37 cellular contexts compared by ENCODE assay signal in the genomic region with DNA sequence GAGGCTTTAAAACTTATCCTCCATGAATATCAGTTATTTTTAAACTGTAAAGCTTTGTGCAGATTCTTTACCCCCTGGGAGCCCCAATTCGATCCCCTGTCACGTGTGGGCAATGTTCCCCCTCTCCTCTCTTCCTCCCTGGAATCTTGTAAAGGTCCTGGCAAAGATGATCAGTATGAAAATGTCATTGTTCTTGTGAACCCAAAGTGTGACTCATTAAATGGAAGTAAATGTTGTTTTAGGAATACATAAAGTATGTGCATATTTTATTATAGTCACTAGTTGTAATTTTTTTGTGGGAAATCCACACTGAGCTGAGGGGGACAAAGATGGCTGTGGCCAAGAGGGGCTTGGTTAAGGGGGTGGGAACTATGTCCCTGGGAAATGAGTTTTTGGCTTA. TPM values are rescaled to one million over a fixed set of nuclear protein-coding genes. Genes with fewer than 3 reads are reported as not detected.
"Had no signal": no experiment of that assay in that cellular context is flagged by ENCODE, and none has a peak within 500 bp of the region (broad histone marks: within the 10 kb centered on the region; RNA-seq: fewer than 3 reads in every experiment).

No MANE protein-coding gene starts in this region.

- H3K27ac ChIP-seq: ascending aorta, cardiac muscle cell, SJCRH30, SK-N-MC, WERI-Rb-1 had no signal

- H3K4me3 Mint-ChIP-seq: activated CD4-positive, alpha-beta T cell treated with anti-CD3 and anti-CD28 coated beads, Interleukin-2, amount 10 ng/mL, durations not matched to agents 24 days and 14 days; activated CD8-positive, alpha-beta T cell treated with anti-CD3 and anti-CD28 coated beads for 36 hours; activated naive CD4-positive, alpha-beta T cell treated with anti-CD3 and anti-CD28 coated beads, Interleukin-2, amount 50 U/mL, for 24 hours; activated naive CD8-positive, alpha-beta T cell treated with anti-CD3 and anti-CD28 coated beads, Interleukin-2, amount 10 ng/mL, durations not matched to agents 7 days and 5 days; activated T-cell treated with anti-CD3 and anti-CD28 coated beads, Interleukin-2, amount 50 U/mL, for 72 hours; central memory CD8-positive, alpha-beta T cell had no signal

- H3K27me3 ChIP-seq: ascending aorta, cardiac muscle cell, MG63 had no signal

- DNase-seq: activated CD4-positive, alpha-beta T cell treated with anti-CD3 and anti-CD28 coated beads for 1 hour; activated CD4-positive, alpha-beta T cell treated with anti-CD3 and anti-CD28 coated beads, Interleukin-2, amount 50 U/mL, for 4 hours; activated CD4-positive, CD25-positive, alpha-beta regulatory T cell; activated CD8-positive, alpha-beta T cell treated with anti-CD3 and anti-CD28 coated beads for 36 hours; activated gamma-delta T cell; activated naive CD4-positive, alpha-beta T cell treated with Interleukin-2 at 50 U/mL for 16 hours; activated naive CD8-positive, alpha-beta T cell treated with anti-CD3 and anti-CD28 coated beads, Interleukin-2, amount 10 ng/mL, durations not matched to agents 7 days and 5 days; activated T-cell treated with anti-CD3 and anti-CD28 coated beads, Interleukin-2, amount 50 U/mL, for 1 hour; activated T-cell treated with anti-CD3 and anti-CD28 coated beads, Interleukin-2, amount 50 U/mL, for 72 hours; amygdala; Karpas-422; MG63; NCI-H1048; NCI-H1105 treated with DMSO at 0.1 percent for 48 hours; NCI-H1436; NCI-H1694; NCI-H1930; NCI-H2081 treated with DMSO at 0.1 percent for 48 hours; NCI-H345; NCI-H524 treated with DMSO at 0.1 percent for 48 hours; SHP77; SJCRH30; T1000; WERI-Rb-1 had no signal

- ATAC-seq: activated CD8-positive, alpha-beta T cell treated with anti-CD3 and anti-CD28 coated beads for 36 hours; activated T-cell treated with anti-CD3 and anti-CD28 coated beads, Interleukin-2, amount 50 U/mL, for 72 hours; Panc1 had no signal

- H3K9me3 ChIP-seq: ascending aorta, MG63, SJCRH30 had no signal

- H3K27ac Mint-ChIP-seq: activated CD4-positive, alpha-beta T cell treated with anti-CD3 and anti-CD28 coated beads, Interleukin-2, amount 10 ng/mL, durations not matched to agents 24 days and 14 days; activated CD8-positive, alpha-beta T cell treated with anti-CD3 and anti-CD28 coated beads for 36 hours; activated naive CD4-positive, alpha-beta T cell treated with anti-CD3 and anti-CD28 coated beads, Interleukin-2, amount 50 U/mL, for 24 hours; activated naive CD8-positive, alpha-beta T cell treated with anti-CD3 and anti-CD28 coated beads, Interleukin-2, amount 10 ng/mL, durations not matched to agents 7 days and 5 days; activated T-cell treated with anti-CD3 and anti-CD28 coated beads, Interleukin-2, amount 50 U/mL, for 72 hours; activated T-helper 2 cell treated with anti-CD3 and anti-CD28 coated beads, Interferon-gamma antibody, Interleukin-2, Interleukin-4, amounts not matched to agents 10 μg/mL and 5 μg/mL and 100 μg/mL, durations not matched to agents 14 hours and 24 hours and 36 hours had no signal

- H3K36me3 Mint-ChIP-seq: activated naive CD4-positive, alpha-beta T cell treated with anti-CD3 and anti-CD28 coated beads, Interleukin-2, amount 50 U/mL, for 24 hours; activated naive CD8-positive, alpha-beta T cell treated with anti-CD3 and anti-CD28 coated beads, Interleukin-2, amount 10 ng/mL, durations not matched to agents 7 days and 5 days had no signal

- H3K4me1 ChIP-seq: ascending aorta, SJCRH30 had no signal

- H3K4me3 ChIP-seq: ascending aorta, cardiac muscle cell, MG63, SJCRH30, SK-N-MC had no signal

- H3K36me3 ChIP-seq: ascending aorta, cardiac muscle cell, MG63, SJCRH30, WERI-Rb-1 had no signal

- H3K9me3 Mint-ChIP-seq: activated CD4-positive, alpha-beta T cell treated with anti-CD3 and anti-CD28 coated beads, Interleukin-2, amount 10 ng/mL, durations not matched to agents 24 days and 14 days; activated CD8-positive, alpha-beta T cell treated with anti-CD3 and anti-CD28 coated beads for 36 hours; activated naive CD4-positive, alpha-beta T cell treated with anti-CD3 and anti-CD28 coated beads, Interleukin-2, amount 50 U/mL, for 24 hours; activated naive CD8-positive, alpha-beta T cell treated with anti-CD3 and anti-CD28 coated beads, Interleukin-2, amount 10 ng/mL, durations not matched to agents 7 days and 5 days; activated T-helper 2 cell treated with anti-CD3 and anti-CD28 coated beads, Interferon-gamma antibody, Interleukin-2, Interleukin-4, amounts not matched to agents 10 μg/mL and 5 μg/mL and 100 μg/mL, durations not matched to agents 14 hours and 24 hours and 36 hours; central memory CD8-positive, alpha-beta T cell had no signal

- H3K4me1 Mint-ChIP-seq: activated CD4-positive, alpha-beta T cell treated with anti-CD3 and anti-CD28 coated beads, Interleukin-2, amount 10 ng/mL, durations not matched to agents 24 days and 14 days; activated naive CD4-positive, alpha-beta T cell treated with anti-CD3 and anti-CD28 coated beads, Interleukin-2, amount 50 U/mL, for 24 hours; activated naive CD8-positive, alpha-beta T cell treated with anti-CD3 and anti-CD28 coated beads, Interleukin-2, amount 10 ng/mL, durations not matched to agents 7 days and 5 days; central memory CD8-positive, alpha-beta T cell had no signal

RNA-seq across cellular contexts. Expression of gene CCL11, which starts 2.3 kb away (rescaled TPM):
- total RNA-seq: activated CD4-positive, alpha-beta T cell treated with anti-CD3 and anti-CD28 coated beads, Interleukin-2, amount 10 ng/mL, durations not matched to agents 24 days and 14 days; activated CD8-positive, alpha-beta memory T cell treated with anti-CD3 and anti-CD28 coated beads for 36 hours; activated CD8-positive, alpha-beta T cell treated with anti-CD3 and anti-CD28 coated beads for 36 hours; activated naive CD8-positive, alpha-beta T cell treated with anti-CD3 and anti-CD28 coated beads, Interleukin-2, amount 10 ng/mL, durations not matched to agents 7 days and 5 days; activated T-cell treated with anti-CD3 and anti-CD28 coated beads, Interleukin-2, amount 50 U/mL, for 72 hours; activated T-helper 2 cell treated with anti-CD3 and anti-CD28 coated beads, Interferon-gamma antibody, Interleukin-2, Interleukin-4, amounts not matched to agents 10 μg/mL and 5 μg/mL and 100 μg/mL, durations not matched to agents 14 hours and 24 hours and 36 hours; ascending aorta; cardiac muscle cell; NCI-H460; RPMI7951; SJCRH30; T-helper 1 cell treated with Interleukin-12 subunit alpha and Interleukin-12 subunit beta and Interleukin-4 antibody, amounts not matched to agents 30 ng/mL and 1 ng/mL, for 36 hours; T-helper 2 cell treated with Interferon-gamma antibody and Interleukin-4, amounts not matched to agents 100 ng/mL and 5 ng/mL, for 36 hours had no signal

RNA-seq across cellular contexts. Expression of gene CCL7, which starts 17.8 kb away (rescaled TPM):
- total RNA-seq: activated CD4-positive, alpha-beta T cell treated with anti-CD3 and anti-CD28 coated beads, Interleukin-2, amount 10 ng/mL, durations not matched to agents 24 days and 14 days; activated CD8-positive, alpha-beta memory T cell treated with anti-CD3 and anti-CD28 coated beads for 36 hours; activated CD8-positive, alpha-beta T cell treated with anti-CD3 and anti-CD28 coated beads for 36 hours; activated naive CD8-positive, alpha-beta T cell treated with anti-CD3 and anti-CD28 coated beads, Interleukin-2, amount 10 ng/mL, durations not matched to agents 7 days and 5 days; activated T-cell treated with anti-CD3 and anti-CD28 coated beads, Interleukin-2, amount 50 U/mL, for 72 hours; activated T-helper 2 cell treated with anti-CD3 and anti-CD28 coated beads, Interferon-gamma antibody, Interleukin-2, Interleukin-4, amounts not matched to agents 10 μg/mL and 5 μg/mL and 100 μg/mL, durations not matched to agents 14 hours and 24 hours and 36 hours; ascending aorta; cardiac muscle cell; NCI-H460; RPMI7951; SJCRH30; T-helper 1 cell treated with Interleukin-12 subunit alpha and Interleukin-12 subunit beta and Interleukin-4 antibody, amounts not matched to agents 30 ng/mL and 1 ng/mL, for 36 hours; T-helper 2 cell treated with Interferon-gamma antibody and Interleukin-4, amounts not matched to agents 100 ng/mL and 5 ng/mL, for 36 hours had no signal

RNA-seq across cellular contexts. Expression of gene CCL8, which starts 31.4 kb away (rescaled TPM):
- total RNA-seq: activated CD4-positive, alpha-beta T cell treated with anti-CD3 and anti-CD28 coated beads, Interleukin-2, amount 10 ng/mL, durations not matched to agents 24 days and 14 days; activated CD8-positive, alpha-beta memory T cell treated with anti-CD3 and anti-CD28 coated beads for 36 hours; activated CD8-positive, alpha-beta T cell treated with anti-CD3 and anti-CD28 coated beads for 36 hours; activated naive CD8-positive, alpha-beta T cell treated with anti-CD3 and anti-CD28 coated beads, Interleukin-2, amount 10 ng/mL, durations not matched to agents 7 days and 5 days; activated T-cell treated with anti-CD3 and anti-CD28 coated beads, Interleukin-2, amount 50 U/mL, for 72 hours; activated T-helper 2 cell treated with anti-CD3 and anti-CD28 coated beads, Interferon-gamma antibody, Interleukin-2, Interleukin-4, amounts not matched to agents 10 μg/mL and 5 μg/mL and 100 μg/mL, durations not matched to agents 14 hours and 24 hours and 36 hours; ascending aorta; cardiac muscle cell; NCI-H460; RPMI7951; SJCRH30; T-helper 1 cell treated with Interleukin-12 subunit alpha and Interleukin-12 subunit beta and Interleukin-4 antibody, amounts not matched to agents 30 ng/mL and 1 ng/mL, for 36 hours; T-helper 2 cell treated with Interferon-gamma antibody and Interleukin-4, amounts not matched to agents 100 ng/mL and 5 ng/mL, for 36 hours had no signal

RNA-seq across cellular contexts. Expression of gene CCL2, which starts 32.8 kb away (rescaled TPM):
- total RNA-seq: activated CD8-positive, alpha-beta memory T cell treated with anti-CD3 and anti-CD28 coated beads for 36 hours; activated CD8-positive, alpha-beta T cell treated with anti-CD3 and anti-CD28 coated beads for 36 hours; activated T-helper 2 cell treated with anti-CD3 and anti-CD28 coated beads, Interferon-gamma antibody, Interleukin-2, Interleukin-4, amounts not matched to agents 10 μg/mL and 5 μg/mL and 100 μg/mL, durations not matched to agents 14 hours and 24 hours and 36 hours; NCI-H460; T-helper 2 cell treated with Interferon-gamma antibody and Interleukin-4, amounts not matched to agents 100 ng/mL and 5 ng/mL, for 36 hours had no signal
